In the genomic region with DNA sequence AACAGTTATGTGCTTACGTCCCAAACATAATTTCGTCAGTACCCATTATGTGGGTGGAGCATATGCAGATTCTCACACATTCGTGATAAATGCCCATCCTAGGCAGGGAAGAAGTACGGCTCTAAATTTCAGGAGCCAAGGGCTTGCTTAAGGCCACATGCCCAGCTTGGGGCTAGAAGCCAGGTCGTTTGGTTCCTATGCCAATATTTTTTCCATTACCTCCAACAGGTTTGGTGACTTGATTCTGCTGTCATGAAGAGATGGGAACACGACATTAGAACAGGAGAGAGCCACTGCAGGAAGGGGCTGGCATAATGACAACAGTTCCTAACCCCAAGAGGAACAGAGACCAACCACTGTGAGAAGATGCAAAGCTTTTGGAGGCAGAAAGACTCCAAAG, we compare ENCODE assay signal across 17 cellular contexts.
"Had no signal": no experiment of that assay in that cellular context is flagged by ENCODE, and none has a peak within 500 bp of the region (broad histone marks: within the 10 kb centered on the region; RNA-seq: fewer than 3 reads in every experiment).

No MANE protein-coding gene starts in this region.

- DNase-seq: activated CD4-positive, alpha-beta T cell treated with anti-CD3 and anti-CD28 coated beads, Interleukin-2, amount 50 U/mL, for 1 hour; activated CD4-positive, CD25-positive, alpha-beta regulatory T cell; activated effector memory CD4-positive, alpha-beta T cell treated with anti-CD3 and anti-CD28 coated beads, Interleukin-2, amount 50 U/mL, for 16 hours; amygdala; brain microvascular endothelial cell; glutamatergic neuron; left cardiac atrium; stimulated activated CD4-positive, alpha-beta T cell treated with anti-CD3 and anti-CD28 coated beads, Interleukin-4, amount 100 ng/mL, for 4 hours; T-helper 17 cell had no signal

- H3K4me3 ChIP-seq: skin epidermis, tibial nerve had no signal

- H3K27me3 ChIP-seq: brain microvascular endothelial cell, tibial nerve had no signal

- H3K27ac Mint-ChIP-seq: activated naive CD8-positive, alpha-beta T cell; T-helper 17 cell had no signal

- ATAC-seq: esophagus mucosa, left cardiac atrium, T-helper 17 cell had no signal

- H3K27me3 Mint-ChIP-seq: activated naive CD8-positive, alpha-beta T cell; T-helper 17 cell had no signal

- FAIRE-seq: endometrium, TTC549 had no signal

- H3K27ac ChIP-seq: brain microvascular endothelial cell, parathyroid adenoma, skin epidermis, tibial nerve had no signal

- H3K9me3 Mint-ChIP-seq: neural crest cell had no signal

- H3K4me3 Mint-ChIP-seq: activated naive CD8-positive, alpha-beta T cell; neural crest cell; T-helper 17 cell had no signal

- H2AFZ ChIP-seq: parathyroid adenoma had no signal

- H3K9me3 ChIP-seq: tibial nerve had no signal
